In genomic region chr5:89313804-89314588, GRCh38 we compare ENCODE assay signal across 8 cellular contexts.
A peak's percentile ranks its signal among the peaks of the same experiment; 100 is the strongest.
DNase-seq lines count a peak whose midpoint lies in the region; ATAC-seq and TF ChIP-seq lines count a peak whose summit lies in the region.

No MANE protein-coding gene starts in this region.

- no peaks in the 10 kb centered on the region for H3K27me3 ChIP-seq in skeletal muscle tissue (ENCODE audit: control insufficient read depth in 3 of 3, insufficient read depth in 3 of 3, low read length in 3 of 3)

- TF ChIP-seq POLR2A in GM18505 (IDR thresholded peaks at IDR 0.05; ENCODE audit: borderline replicate concordance, extremely low read depth, insufficient read depth, insufficient read length), result peak; percentile 64

- no peak overlapping the region for H3K4me3 Mint-ChIP-seq in progenitor cell of endocrine pancreas (ENCODE audit: low read depth)

- no peak overlapping the region for H3K27ac Mint-ChIP-seq in progenitor cell of endocrine pancreas

- H3K9me3 Mint-ChIP-seq in progenitor cell of endocrine pancreas (ENCODE audit: low read depth), result no peaks in the 10 kb centered on the region

- no peaks in the 10 kb centered on the region for H3K36me3 Mint-ChIP-seq in progenitor cell of endocrine pancreas (ENCODE audit: insufficient read depth)

- H3K4me1 Mint-ChIP-seq in progenitor cell of endocrine pancreas (ENCODE audit: low read depth), result peaks cover 9% of the 10 kb centered on the region

- POLR2A ChIA-PET in AG04449 (lab: Yijun Ruan, JAX), result interaction anchor here (1.0 to 1.4 kb wide), 2 partner anchors 29 to 431 kb away, joined by 3 to 5 read pairs; partner anchors contain the start of gene MEF2C

- peak; percentile 71 for DNase-seq in AG04449 (ENCODE audit: low read depth, low spot score)
- peak; percentile 1 for DNase-seq in NK-92 (lab: John Stamatoyannopoulos, UW; ENCODE audit: unreplicated experiment)
- DNase-seq in dermis microvascular lymphatic vessel endothelial cell (ENCODE audit: low read depth in 2 of 2), result peak; percentile 25 to 64
- DNase-seq in effector CD8-positive, alpha-beta T cell (lab: John Stamatoyannopoulos, UW), result no peak
- DNase-seq in progenitor cell of endocrine pancreas (ENCODE audit: low spot score, unreplicated experiment), result no peak

- CTCF ChIA-PET in AG04449 (lab: Yijun Ruan, JAX), result interaction anchor here (0.9 to 1.0 kb wide), 2 partner anchors 31 to 589 kb away, joined by 3 read pairs; no protein-coding TSS in a partner anchor

- no peaks in the 10 kb centered on the region for H3K27me3 Mint-ChIP-seq in progenitor cell of endocrine pancreas

- H3K4me3 ChIP-seq in AG04449 (ENCODE audit: low read depth, low read length) (no peak overlapping the region), skeletal muscle tissue (ENCODE audit: low read length in 3 of 3) (peak overlapping the region in 1 of 3 donors; percentile 42)

- peaks cover 10 to 16% (median 12%) of the 10 kb centered on the region in 3 donors for H3K4me1 ChIP-seq in skeletal muscle tissue (ENCODE audit: control insufficient read depth in 3 of 3, insufficient read depth in 3 of 3, low read length in 3 of 3)

- no peak for TF ChIP-seq CTCF in AG04449 (IDR thresholded peaks at IDR 0.05; ENCODE audit: insufficient read depth, low read length, missing control alignments)
- TF ChIP-seq CTCF in progenitor cell of endocrine pancreas (IDR thresholded peaks at IDR 0.05; ENCODE audit: unreplicated experiment), result no peak

- no peaks in the 10 kb centered on the region for H3K36me3 ChIP-seq in skeletal muscle tissue (ENCODE audit: control insufficient read depth in 3 of 3, insufficient read depth in 3 of 3, low read length in 3 of 3)

- ATAC-seq in GM18505 (IDR thresholded peaks at IDR 0.05; ENCODE audit: unreplicated experiment) (peak; percentile 94), HG02870 (IDR thresholded peaks at IDR 0.05; ENCODE audit: unreplicated experiment) (peak; percentile 96)

- H3K27ac ChIP-seq in skeletal muscle tissue (ENCODE audit: low read depth, low read length), result peak overlapping the region; percentile 6

- H3K9me3 ChIP-seq in skeletal muscle tissue (ENCODE audit: control insufficient read depth in 3 of 3, low read length in 3 of 3), result no peaks in the 10 kb centered on the region

- H3K9ac ChIP-seq in skeletal muscle tissue (ENCODE audit: low read depth in 1 of 3, low read length in 3 of 3), result no peak overlapping the region

Comparison
In these comparisons a context has a peak if more than half of its experiments do, and no peak if none do; other contexts are left out.
1. DNase-seq: peak in AG04449 (single experiment), NK-92 (single experiment) and dermis microvascular lymphatic vessel endothelial cell (2 of 2); none in effector CD8-positive, alpha-beta T cell (single experiment) and progenitor cell of endocrine pancreas (single experiment).